In genomic region chr19:2294377-2295335, GRCh38 we compare ENCODE assay signal across 11 cellular contexts. TPM values are rescaled to one million over a fixed set of nuclear protein-coding genes. Genes with fewer than 3 reads are reported as not detected.
A peak's percentile ranks its signal among the peaks of the same experiment; 100 is the strongest.
DNase-seq lines count a peak whose midpoint lies in the region; ATAC-seq and TF ChIP-seq lines count a peak whose summit lies in the region.
"Had no signal": no experiment of that assay in that cellular context is flagged by ENCODE, and none has a peak within 500 bp of the region (broad histone marks: within the 10 kb centered on the region; RNA-seq: fewer than 3 reads in every experiment).

No MANE protein-coding gene starts in this region.

- no peak overlapping the region for H3K27ac Mint-ChIP-seq in activated CD8-positive, alpha-beta T cell treated with anti-CD3 and anti-CD28 coated beads for 36 hours
- H3K27ac Mint-ChIP-seq in natural killer cell (peak overlapping the region in 1 of 2 donors; percentile 38), GM23338 (no peak overlapping the region)
- H3K27ac Mint-ChIP-seq: activated CD8-positive, alpha-beta T cell treated with anti-CD3 and anti-CD28 coated beads, Interleukin-2, amount 10 ng/mL, durations not matched to agents 7 days and 5 days had no signal

- ATAC-seq in aorta (ENCODE audit: low FRiP score): peak; percentile 44
- no peak for ATAC-seq in activated CD8-positive, alpha-beta T cell treated with anti-CD3 and anti-CD28 coated beads for 36 hours
- ATAC-seq in natural killer cell: no peak
- ATAC-seq in GM23338: no peak
- ATAC-seq: activated CD8-positive, alpha-beta T cell treated with anti-CD3 and anti-CD28 coated beads, Interleukin-2, amount 10 ng/mL, durations not matched to agents 7 days and 5 days had no signal

- H3F3A ChIP-seq in GM23338 (replicated peaks; ENCODE audit: low read depth): peaks cover 12% of the 10 kb centered on the region; the same call in 1 of the 2 replicates

- H2AFZ ChIP-seq in GM23338: no peak overlapping the region

- H3K4me3 Mint-ChIP-seq in activated CD8-positive, alpha-beta T cell treated with anti-CD3 and anti-CD28 coated beads for 36 hours: no peak overlapping the region
- no peak overlapping the region for H3K4me3 Mint-ChIP-seq in natural killer cell
- H3K4me3 Mint-ChIP-seq in GM23338: no peak overlapping the region; the same call in 2 of the 3 replicates
- H3K4me3 Mint-ChIP-seq: activated CD8-positive, alpha-beta T cell treated with anti-CD3 and anti-CD28 coated beads, Interleukin-2, amount 10 ng/mL, durations not matched to agents 7 days and 5 days had no signal

- WGBS in aorta, 2 donors: 2 to 6% methylated on average over 38 to 39 of the region's 39 CpGs

- TF ChIP-seq CTCF in activated CD8-positive, alpha-beta T cell treated with anti-CD3 and anti-CD28 coated beads for 36 hours (IDR thresholded peaks at IDR 0.05): no peak
- TF ChIP-seq CTCF in natural killer cell (IDR thresholded peaks at IDR 0.05): no peak
- TF ChIP-seq CTCF in GM23338 (conservative IDR thresholded peaks at IDR 0.05; ENCODE audit: low read depth in 2 of 2): no peak

- POLR2A ChIA-PET in activated CD8-positive, alpha-beta T cell treated with anti-CD3 and anti-CD28 coated beads for 36 hours (lab: Charles Lee): interaction anchor here (0.6 to 1.8 kb wide), 7 partner anchors 10 to 128 kb away, joined by 3 to 6 read pairs (median 3); no protein-coding TSS in a partner anchor

- H3K9me2 ChIP-seq in GM23338 (ENCODE audit: insufficient read depth): no peaks in the 10 kb centered on the region

- H3K27ac ChIP-seq in muscle layer of colon (ENCODE audit: low read depth, low read length) (peak overlapping the region; percentile 27), aorta (ENCODE audit: low read depth in 1 of 2, low read length in 2 of 2) (no peak overlapping the region), GM23338 (ENCODE audit: low read depth) (no peak overlapping the region)
- H3K27ac ChIP-seq: cardiac muscle cell had no signal

- intact Hi-C loops in aorta (cut with DNase I): no loop called here
- intact Hi-C loops in activated CD8-positive, alpha-beta T cell treated with anti-CD3 and anti-CD28 coated beads for 36 hours (cut with micrococcal nuclease): no loop called here
- intact Hi-C loops in natural killer cell (cut with micrococcal nuclease): no loop called here

- H3K79me2 ChIP-seq in GM23338 (replicated peaks; ENCODE audit: insufficient read depth): no peaks in the 10 kb centered on the region

- 0 out of 2 replicates have a peak, but pooled peaks cover 2% of the 10 kb centered on the region for H4K20me1 ChIP-seq in GM23338 (replicated peaks; ENCODE audit: insufficient read depth)

- CTCF ChIA-PET in activated CD8-positive, alpha-beta T cell treated with anti-CD3 and anti-CD28 coated beads for 36 hours (lab: Charles Lee): interaction anchor here (0.7 kb wide), 1 partner anchor 31 kb away, joined by 3 read pairs; no protein-coding TSS in a partner anchor

- peaks cover 31% of the 10 kb centered on the region for H3K4me1 ChIP-seq in muscle layer of colon (ENCODE audit: insufficient read depth, low read length)
- no peaks in the 10 kb centered on the region for H3K4me1 ChIP-seq in aorta (ENCODE audit: control insufficient read depth in 1 of 2, insufficient read depth in 2 of 2, low read length in 2 of 2)
- H3K4me1 ChIP-seq in GM23338 (ENCODE audit: insufficient read depth): no peaks in the 10 kb centered on the region

- H3K27me3 Mint-ChIP-seq in activated CD8-positive, alpha-beta T cell treated with anti-CD3 and anti-CD28 coated beads for 36 hours: peaks cover 5% of the 10 kb centered on the region
- H3K27me3 Mint-ChIP-seq in natural killer cell (ENCODE audit: low read depth in 2 of 2) (no peaks in the 10 kb centered on the region), GM23338 (ENCODE audit: insufficient read depth, low read depth, poor library complexity) (peaks cover 51% of the 10 kb centered on the region)

- H3K9me3 ChIP-seq in muscle layer of colon (ENCODE audit: low read length): no peaks in the 10 kb centered on the region
- no peaks in the 10 kb centered on the region for H3K9me3 ChIP-seq in aorta (ENCODE audit: control insufficient read depth, low read length)

- H3K36me3 Mint-ChIP-seq in activated CD8-positive, alpha-beta T cell treated with anti-CD3 and anti-CD28 coated beads for 36 hours (ENCODE audit: low read depth): no peaks in the 10 kb centered on the region
- H3K36me3 Mint-ChIP-seq in natural killer cell (no peaks in the 10 kb centered on the region), GM23338 (ENCODE audit: low read depth) (no peaks in the 10 kb centered on the region)

- peaks cover 5% of the 10 kb centered on the region for H3K4me1 Mint-ChIP-seq in activated CD8-positive, alpha-beta T cell treated with anti-CD3 and anti-CD28 coated beads for 36 hours (ENCODE audit: low read depth)
- H3K4me1 Mint-ChIP-seq in natural killer cell: peaks cover 12 to 26% of the 10 kb centered on the region in 2 donors
- peaks cover 3% of the 10 kb centered on the region for H3K4me1 Mint-ChIP-seq in GM23338

- H3K4me3 ChIP-seq in muscle layer of colon (ENCODE audit: low read depth in 1 of 2, low read length in 2 of 2) (peak overlapping the region in 1 of 2 donors; percentile 32), aorta (ENCODE audit: low read length in 2 of 2) (peak overlapping the region in 1 of 2 donors; percentile 22), GM23338 (no peak overlapping the region)
- H3K4me3 ChIP-seq: cardiac muscle cell had no signal

- H3K36me3 ChIP-seq in muscle layer of colon (ENCODE audit: insufficient read depth, low read length) (no peaks in the 10 kb centered on the region), aorta (ENCODE audit: control insufficient read depth in 1 of 2, insufficient read depth in 2 of 2, low read length in 1 of 2) (no peaks in the 10 kb centered on the region), GM23338 (ENCODE audit: insufficient read depth) (no peaks in the 10 kb centered on the region)
- H3K36me3 ChIP-seq: cardiac muscle cell had no signal

- H3K27me3 ChIP-seq in muscle layer of colon (ENCODE audit: control insufficient read depth in 1 of 2, insufficient read depth in 2 of 2, low read length in 2 of 2) (peaks cover 0 to 27% of the 10 kb centered on the region in 2 donors), aorta (ENCODE audit: control insufficient read depth in 1 of 2, insufficient read depth in 2 of 2, low read length in 1 of 2) (no peaks in the 10 kb centered on the region), GM23338 (ENCODE audit: insufficient read depth) (peaks cover 43% of the 10 kb centered on the region)

- no peaks in the 10 kb centered on the region for H3K9me3 Mint-ChIP-seq in activated CD8-positive, alpha-beta T cell treated with anti-CD3 and anti-CD28 coated beads for 36 hours
- H3K9me3 Mint-ChIP-seq in natural killer cell (no peaks in the 10 kb centered on the region), GM23338 (no peaks in the 10 kb centered on the region)

- no peak overlapping the region for H3K4me2 ChIP-seq in GM23338

- H3K9ac ChIP-seq in muscle layer of colon (ENCODE audit: low read length): peak overlapping the region; percentile 49

- peak; percentile 68 for DNase-seq in NCI-H82 (lab: John Stamatoyannopoulos, UW)
- DNase-seq in NCI-H82 treated with DMSO at 0.1 percent for 48 hours (lab: John Stamatoyannopoulos, UW; ENCODE audit: unreplicated experiment): no peak
- peak; percentile 54 for DNase-seq in dedifferentiated amniotic fluid mesenchymal stem cell (ENCODE audit: extremely low spot score)
- DNase-seq in aorta: peak; percentile 54 to 78
- DNase-seq in activated CD8-positive, alpha-beta T cell treated with anti-CD3 and anti-CD28 coated beads for 36 hours: no peak
- DNase-seq in natural killer cell: no peak
- DNase-seq in GM23338 (ENCODE audit: low spot score): no peak
- DNase-seq: activated CD8-positive, alpha-beta T cell treated with anti-CD3 and anti-CD28 coated beads, Interleukin-2, amount 10 ng/mL, durations not matched to agents 7 days and 5 days; KG1 had no signal

TF ChIP-seq in GM23338, 12 proteins besides CTCF, POLR2A, EP300 and RAD21 (continues in another document):
- no peak for TF ChIP-seq NANOG (IDR thresholded peaks at IDR 0.05; ENCODE audit: borderline replicate concordance)
- TF ChIP-seq JUNB (IDR thresholded peaks at IDR 0.05; ENCODE audit: unreplicated experiment): no peak

RNA-seq across cellular contexts. Expression of gene PEAK3, which starts 12.7 kb away (rescaled TPM):
- 1 to 10 TPM in 1 of 2 donors, under 1 TPM in 1; 0.93 to 1.5 TPM for total RNA-seq in aorta
- under 1 TPM in 1 of 2 donors, not detected in 1; 0.88 TPM for polyA plus RNA-seq in aorta
- total RNA-seq in activated CD8-positive, alpha-beta T cell treated with anti-CD3 and anti-CD28 coated beads for 36 hours: not detected
- total RNA-seq in natural killer cell: 1 to 10 TPM; 5.7 to 9.5 (median 8.4) TPM
- total RNA-seq in GM23338 (2014; rRNA removed; shearing (Covaris generic)): not detected in 2 replicates
- not detected in 2 replicates for polyA plus RNA-seq in GM23338 (2016; fragmentation: Nextera tagmentation; extraction: Ambion mirVana)

RNA-seq across cellular contexts. Expression of gene LINGO3, which starts 13.3 kb away (rescaled TPM):
- total RNA-seq in aorta (not detected), natural killer cell (1 to 10 TPM in 1 of 3 donors, under 1 TPM in 2; 0.68 to 1.0 (median 0.84) TPM)
- polyA plus RNA-seq in aorta (under 1 TPM in 1 of 2 donors, not detected in 1; 0.08 TPM), GM23338 (2016; fragmentation: Nextera tagmentation; extraction: Ambion mirVana) (0.29 and 0.40 TPM in 2 replicates)
- under 1 TPM; 0.16 to 0.27 TPM for total RNA-seq in activated CD8-positive, alpha-beta T cell treated with anti-CD3 and anti-CD28 coated beads for 36 hours
- 0.45 and 1.9 TPM in 2 replicates for total RNA-seq in GM23338 (2014; rRNA removed; shearing (Covaris generic))

RNA-seq across cellular contexts. Expression of gene LSM7, which starts 33.7 kb away (rescaled TPM):
- 10 to 100 TPM; 43.7 to 45.8 TPM for total RNA-seq in aorta
- polyA plus RNA-seq in aorta: 100 to 1,000 TPM; 133 to 155 TPM
- total RNA-seq in activated CD8-positive, alpha-beta T cell treated with anti-CD3 and anti-CD28 coated beads for 36 hours: 100 to 1,000 TPM; 154 to 162 TPM
- 10 to 100 TPM; 52.0 to 80.2 (median 77.4) TPM for total RNA-seq in natural killer cell
- total RNA-seq in GM23338 (2014; rRNA removed; shearing (Covaris generic)): 197 and 299 TPM in 2 replicates
- polyA plus RNA-seq in GM23338 (2016; fragmentation: Nextera tagmentation; extraction: Ambion mirVana): 409 and 434 TPM in 2 replicates

RNA-seq across cellular contexts. Expression of gene SPPL2B, which starts 33.8 kb away (rescaled TPM):
- total RNA-seq in aorta: 10 to 100 TPM; 29.3 to 49.1 TPM
- 10 to 100 TPM; 13.3 to 78.1 TPM for polyA plus RNA-seq in aorta
- total RNA-seq in activated CD8-positive, alpha-beta T cell treated with anti-CD3 and anti-CD28 coated beads for 36 hours: 10 to 100 TPM; 52.8 to 54.3 TPM
- 10 to 100 TPM; 63.2 to 83.8 (median 79.7) TPM for total RNA-seq in natural killer cell
- 51.0 and 53.3 TPM in 2 replicates for total RNA-seq in GM23338 (2014; rRNA removed; shearing (Covaris generic))
- 21.1 and 23.5 TPM in 2 replicates for polyA plus RNA-seq in GM23338 (2016; fragmentation: Nextera tagmentation; extraction: Ambion mirVana)

RNA-seq across cellular contexts. Expression of gene JSRP1, which starts 38.4 kb away (rescaled TPM):
- under 1 TPM in 1 of 2 donors, not detected in 1; 0.42 TPM for total RNA-seq in aorta
- under 1 TPM in 1 of 2 donors, not detected in 1; 0.38 TPM for polyA plus RNA-seq in aorta
- total RNA-seq in activated CD8-positive, alpha-beta T cell treated with anti-CD3 and anti-CD28 coated beads for 36 hours: 1 to 10 TPM; 1.0 TPM
- total RNA-seq in natural killer cell: 1 to 10 TPM in 1 of 3 donors, under 1 TPM in 1, not detected in 1; 0.82 to 2.0 TPM
- total RNA-seq in GM23338 (2014; rRNA removed; shearing (Covaris generic)): 2.4 and 4.5 TPM in 2 replicates
- polyA plus RNA-seq in GM23338 (2016; fragmentation: Nextera tagmentation; extraction: Ambion mirVana): 3.1 and 3.7 TPM in 2 replicates
- total RNA-seq: activated CD8-positive, alpha-beta T cell treated with anti-CD3 and anti-CD28 coated beads, Interleukin-2, amount 10 ng/mL, durations not matched to agents 7 days and 5 days had no signal

Comparison
In these comparisons a context has a peak if more than half of its experiments do, and no peak if none do; other contexts are left out.
1. DNase-seq: peak in NCI-H82 (single experiment), dedifferentiated amniotic fluid mesenchymal stem cell (single experiment) and aorta (2 of 2); none in NCI-H82 treated with DMSO at 0.1 percent for 48 hours (single experiment), activated CD8-positive, alpha-beta T cell treated with anti-CD3 and anti-CD28 coated beads for 36 hours (single experiment), natural killer cell (single experiment) and GM23338 (single experiment).